ENCODE assay signal across 17 cellular contexts in genomic region chr21:32099812-32100416, GRCh38.
A peak's percentile ranks its signal among the peaks of the same experiment; 100 is the strongest.
DNase-seq lines count a peak whose midpoint lies in the region; ATAC-seq and TF ChIP-seq lines count a peak whose summit lies in the region.
"Had no signal": no experiment of that assay in that cellular context is flagged by ENCODE, and none has a peak within 500 bp of the region (broad histone marks: within the 10 kb centered on the region; RNA-seq: fewer than 3 reads in every experiment).

No MANE protein-coding gene starts in this region.

- H3K4me1 ChIP-seq in DOHH2 (ENCODE audit: control insufficient read depth, low read length) = no peaks in the 10 kb centered on the region
- no peaks in the 10 kb centered on the region for H3K4me1 ChIP-seq in left lung
- H3K4me1 ChIP-seq: Peyer's patch, transverse colon had no signal

- H3K36me3 Mint-ChIP-seq in effector memory CD8-positive, alpha-beta T cell (ENCODE audit: insufficient read depth) = no peaks in the 10 kb centered on the region
- H3K36me3 Mint-ChIP-seq: activated CD4-positive, alpha-beta memory T cell treated with anti-CD3 and anti-CD28 coated beads for 36 hours had no signal

- H3K27me3 Mint-ChIP-seq in effector memory CD8-positive, alpha-beta T cell = peaks cover 20 to 54% of the 10 kb centered on the region in 2 donors

- peaks cover 0 to 3% of the 10 kb centered on the region in 2 donors for H3K4me1 Mint-ChIP-seq in effector memory CD8-positive, alpha-beta T cell (ENCODE audit: low read depth in 2 of 2)

- H4K20me1 ChIP-seq in DOHH2 (ENCODE audit: control insufficient read depth, insufficient read depth, low read depth, low read length) = no peaks in the 10 kb centered on the region
- H4K20me1 ChIP-seq: BLaER1 treated with 17β-estradiol and CSF1 and Interleukin-3, amounts not matched to agents 10 nM and 100 nM had no signal

- peak; percentile 18 for TF ChIP-seq CTCF in DOHH2 (IDR thresholded peaks at IDR 0.05; ENCODE audit: low read depth, low read length, poor library complexity, severe bottlenecking)
- peak; percentile 39; the same call in 1 of the 2 replicates for TF ChIP-seq CTCF in WERI-Rb-1 (IDR thresholded peaks at IDR 0.05; ENCODE audit: low read depth, low read length)
- TF ChIP-seq CTCF in left lung (IDR thresholded peaks at IDR 0.05) = no peak

- DNase-seq in H7 (peak; percentile 35), WERI-Rb-1 (peak; percentile 46), left lung (no peak), cerebellar cortex (ENCODE audit: low spot score) (no peak), nucleus accumbens (lab: John Stamatoyannopoulos, UW) (no peak)
- DNase-seq in effector memory CD8-positive, alpha-beta T cell = no peak
- DNase-seq in activated effector memory CD4-positive, alpha-beta T cell treated with anti-CD3 and anti-CD28 coated beads, Interleukin-2, amount 50 U/mL, for 16 hours = no peak
- DNase-seq: activated CD4-positive, alpha-beta memory T cell treated with anti-CD3 and anti-CD28 coated beads for 36 hours; foreskin melanocyte; NCI-H1436 treated with DMSO at 0.1 percent for 48 hours; NCI-H524 treated with DMSO at 0.1 percent for 48 hours; Peyer's patch; posterior cingulate gyrus; stimulated activated naive CD4-positive, alpha-beta T cell; transverse colon had no signal

- H3K27ac Mint-ChIP-seq in effector memory CD8-positive, alpha-beta T cell = no peak overlapping the region
- H3K27ac Mint-ChIP-seq: activated CD4-positive, alpha-beta memory T cell treated with anti-CD3 and anti-CD28 coated beads for 36 hours had no signal

- H3K4me3 ChIP-seq in DOHH2 (ENCODE audit: low read length) (no peak overlapping the region), H7 (ENCODE audit: insufficient read depth, low read depth, low read length) (no peak overlapping the region), WERI-Rb-1 (ENCODE audit: low read depth, low read length) (no peak overlapping the region), left lung (no peak overlapping the region)
- H3K4me3 ChIP-seq: BLaER1 treated with 17β-estradiol and CSF1 and Interleukin-3, amounts not matched to agents 10 nM and 100 nM; Peyer's patch; transverse colon had no signal

- no peak overlapping the region for H3K4me3 Mint-ChIP-seq in effector memory CD8-positive, alpha-beta T cell
- H3K4me3 Mint-ChIP-seq: activated CD4-positive, alpha-beta memory T cell treated with anti-CD3 and anti-CD28 coated beads for 36 hours had no signal

- no peaks in the 10 kb centered on the region for H3K9me2 ChIP-seq in DOHH2 (replicated peaks; ENCODE audit: control insufficient read depth, low read length)

- no peak overlapping the region for H3K27ac ChIP-seq in DOHH2 (ENCODE audit: low read depth, low read length)
- H3K27ac ChIP-seq in WERI-Rb-1 = peak overlapping the region; percentile 2
- H3K27ac ChIP-seq in left lung = no peak overlapping the region
- H3K27ac ChIP-seq: BLaER1 treated with 17β-estradiol and CSF1 and Interleukin-3, amounts not matched to agents 10 nM and 100 nM; Peyer's patch; transverse colon had no signal

- H3K27me3 ChIP-seq in DOHH2 (ENCODE audit: control insufficient read depth, low read length) (peaks cover 3% of the 10 kb centered on the region; the same call in 1 of the 2 replicates), H7 (ENCODE audit: control insufficient read depth, insufficient read depth, low read length) (no peaks in the 10 kb centered on the region), WERI-Rb-1 (ENCODE audit: insufficient read depth, low read depth, severe bottlenecking) (no peaks in the 10 kb centered on the region), left lung (no peaks in the 10 kb centered on the region)
- H3K27me3 ChIP-seq: BLaER1 treated with 17β-estradiol and CSF1 and Interleukin-3, amounts not matched to agents 10 nM and 100 nM; Peyer's patch; transverse colon had no signal

- intact Hi-C loops in left lung (cut with DNase I) = no loop called here

- H3K36me3 ChIP-seq in DOHH2 (ENCODE audit: control insufficient read depth, low read length) (no peaks in the 10 kb centered on the region), H7 (replicated peaks; ENCODE audit: control insufficient read depth, insufficient read depth, low read length) (no peaks in the 10 kb centered on the region), WERI-Rb-1 (no peaks in the 10 kb centered on the region), left lung (no peaks in the 10 kb centered on the region)
- H3K36me3 ChIP-seq: BLaER1 treated with 17β-estradiol and CSF1 and Interleukin-3, amounts not matched to agents 10 nM and 100 nM; Peyer's patch; transverse colon had no signal

- H3K9me3 Mint-ChIP-seq in effector memory CD8-positive, alpha-beta T cell = no peaks in the 10 kb centered on the region
- H3K9me3 Mint-ChIP-seq: activated CD4-positive, alpha-beta memory T cell treated with anti-CD3 and anti-CD28 coated beads for 36 hours had no signal

- H3F3A ChIP-seq in DOHH2 (ENCODE audit: control insufficient read depth, insufficient read depth) = no peaks in the 10 kb centered on the region

- peak; percentile 87 for ATAC-seq in left lung
- ATAC-seq in effector memory CD8-positive, alpha-beta T cell (replicated peaks) = no peak

- H3K9me3 ChIP-seq in DOHH2 (ENCODE audit: control insufficient read depth, insufficient read depth, low read length) = no peaks in the 10 kb centered on the region
- H3K9me3 ChIP-seq in WERI-Rb-1 (ENCODE audit: severe bottlenecking) = peaks cover 7% of the 10 kb centered on the region
- H3K9me3 ChIP-seq in left lung = no peaks in the 10 kb centered on the region
- H3K9me3 ChIP-seq: Peyer's patch, transverse colon had no signal

- no peaks in the 10 kb centered on the region for H3K79me2 ChIP-seq in DOHH2 (ENCODE audit: control insufficient read depth, low read length)

- no peak overlapping the region for H3K4me2 ChIP-seq in DOHH2 (ENCODE audit: low read length)
- H3K4me2 ChIP-seq: BLaER1 treated with 17β-estradiol and CSF1 and Interleukin-3, amounts not matched to agents 10 nM and 100 nM had no signal

Comparison
In these comparisons a context has a peak if more than half of its experiments do, and no peak if none do; other contexts are left out.
1. CTCF ChIP-seq: peak in DOHH2 (single experiment) and WERI-Rb-1 (single experiment); none in left lung (0 of 2).
2. DNase-seq: peak in H7 (single experiment) and WERI-Rb-1 (single experiment); none in left lung (0 of 2), effector memory CD8-positive, alpha-beta T cell (0 of 3), cerebellar cortex (single experiment), nucleus accumbens (0 of 56) and activated effector memory CD4-positive, alpha-beta T cell treated with anti-CD3 and anti-CD28 coated beads, Interleukin-2, amount 50 U/mL, for 16 hours (single experiment).